ENCODE assay signal across 12 cellular contexts in genomic region chr12:29741342-29742241, GRCh38. TPM values are rescaled to one million over a fixed set of nuclear protein-coding genes. Genes with fewer than 3 reads are reported as not detected.
A peak's percentile ranks its signal among the peaks of the same experiment; 100 is the strongest.
DNase-seq lines count a peak whose midpoint lies in the region; ATAC-seq and TF ChIP-seq lines count a peak whose summit lies in the region.
"Had no signal": no experiment of that assay in that cellular context is flagged by ENCODE, and none has a peak within 500 bp of the region (broad histone marks: within the 10 kb centered on the region; RNA-seq: fewer than 3 reads in every experiment).

No MANE protein-coding gene starts in this region.

- peaks cover 0 to 3% (median 2%) of the 10 kb centered on the region in 3 donors for H3K27me3 Mint-ChIP-seq in CD14-positive monocyte (ENCODE audit: low read depth in 3 of 3)
- H3K27me3 Mint-ChIP-seq: dendritic cell treated with granulocyte-macrophage colony-stimulating factor and Interleukin-4, amounts not matched to agents 40 ng/mL and 50 ng/mL, for 4 days had no signal

- no peak overlapping the region for H2BK120ac ChIP-seq in mesenchymal stem cell (ENCODE audit: low read depth, low read length)

- H4K91ac ChIP-seq in mesenchymal stem cell (ENCODE audit: low read length) = no peak overlapping the region

- H4K8ac ChIP-seq in mesenchymal stem cell (ENCODE audit: low read length) = no peak overlapping the region

- no peak overlapping the region for H2BK15ac ChIP-seq in mesenchymal stem cell (ENCODE audit: low read depth, poor library complexity, severe bottlenecking)

- H3K36me3 Mint-ChIP-seq in CD14-positive monocyte = peaks cover 0 to 48% of the 10 kb centered on the region in 2 donors

- H3K79me1 ChIP-seq in mesenchymal stem cell (replicated peaks; ENCODE audit: low read length, poor library complexity, severe bottlenecking) = no peaks in the 10 kb centered on the region

- intact Hi-C loops in vagina (cut with DNase I) = no loop called here
- intact Hi-C loops in CD14-positive monocyte (cut with micrococcal nuclease) = no loop called here

- peak overlapping the region in 1 of 2 experiments; percentile 81 for H3K18ac ChIP-seq in mesenchymal stem cell (ENCODE audit: low read depth in 1 of 2, low read length in 2 of 2)

- H3K36me3 ChIP-seq in RWPE2 (ENCODE audit: low read depth) (no peaks in the 10 kb centered on the region), mesenchymal stem cell (ENCODE audit: control insufficient read depth in 1 of 2, insufficient read depth in 2 of 2, low read depth in 1 of 2, low read length in 2 of 2) (peaks cover 0 to 10% of the 10 kb centered on the region in 2 experiments), vagina (no peaks in the 10 kb centered on the region)
- H3K36me3 ChIP-seq: neutrophil had no signal

- H3K4me3 Mint-ChIP-seq in CD14-positive monocyte = no peak overlapping the region
- H3K4me3 Mint-ChIP-seq: dendritic cell treated with granulocyte-macrophage colony-stimulating factor and Interleukin-4, amounts not matched to agents 40 ng/mL and 50 ng/mL, for 4 days had no signal

- H3K4ac ChIP-seq in mesenchymal stem cell (ENCODE audit: low read depth in 1 of 2, low read length in 2 of 2) = no peak overlapping the region

- no peaks in the 10 kb centered on the region for H3K4me1 Mint-ChIP-seq in CD14-positive monocyte

- no peak overlapping the region for H3K23ac ChIP-seq in mesenchymal stem cell (ENCODE audit: low read length in 2 of 2)

- peaks cover 0 to 2% (median 0%) of the 10 kb centered on the region in 7 donors for H3K9me3 Mint-ChIP-seq in CD14-positive monocyte
- H3K9me3 Mint-ChIP-seq: dendritic cell treated with granulocyte-macrophage colony-stimulating factor and Interleukin-4, amounts not matched to agents 40 ng/mL and 50 ng/mL, for 4 days had no signal

- H3K9ac ChIP-seq in mesenchymal stem cell (ENCODE audit: low read length) = peak overlapping the region; percentile 64

- no peak for TF ChIP-seq POLR2A in vagina (IDR thresholded peaks at IDR 0.05)

- 33% methylated on average over 6 of the region's 7 CpGs for WGBS in mesenchymal stem cell

- peaks cover 37% of the 10 kb centered on the region for H3K4me1 ChIP-seq in RWPE2 (ENCODE audit: insufficient read depth, poor library complexity, severe bottlenecking)
- H3K4me1 ChIP-seq in mesenchymal stem cell (ENCODE audit: control insufficient read depth, insufficient read depth, low read depth, low read length) = peaks cover 2% of the 10 kb centered on the region
- H3K4me1 ChIP-seq in vagina = peaks cover 20% of the 10 kb centered on the region

- H3K9me3 ChIP-seq in RWPE2 (ENCODE audit: severe bottlenecking) (no peaks in the 10 kb centered on the region), mesenchymal stem cell (ENCODE audit: control insufficient read depth, low read length) (no peaks in the 10 kb centered on the region), vagina (no peaks in the 10 kb centered on the region)
- H3K9me3 ChIP-seq: neutrophil had no signal

- no peak overlapping the region for H3K14ac ChIP-seq in mesenchymal stem cell (ENCODE audit: low read length in 2 of 2)

- ATAC-seq in RWPE2 (ENCODE audit: low read depth) (peak; percentile 68), esophagus mucosa (peak; percentile 54)

- H2BK5ac ChIP-seq in mesenchymal stem cell (ENCODE audit: low read depth, low read length, poor library complexity, severe bottlenecking) = no peak overlapping the region

- H3K4me3 ChIP-seq in RWPE2 (ENCODE audit: severe bottlenecking) (no peak overlapping the region), mesenchymal stem cell (ENCODE audit: insufficient read depth in 1 of 2, low read depth in 1 of 2, low read length in 2 of 2) (peak overlapping the region in 1 of 2 experiments; percentile 44), vagina (no peak overlapping the region)

- TF ChIP-seq CTCF in RWPE2 (IDR thresholded peaks at IDR 0.05; ENCODE audit: poor library complexity, severe bottlenecking) = no peak
- TF ChIP-seq CTCF in vagina (IDR thresholded peaks at IDR 0.05) = no peak
- no peak for TF ChIP-seq CTCF in CD14-positive monocyte (IDR thresholded peaks at IDR 0.05)

- no peak overlapping the region for H2AK5ac ChIP-seq in mesenchymal stem cell (ENCODE audit: low read length, severe bottlenecking)

- no peak overlapping the region for H2AFZ ChIP-seq in mesenchymal stem cell (ENCODE audit: low read depth, low read length)

- no peak overlapping the region for H2BK12ac ChIP-seq in mesenchymal stem cell (ENCODE audit: low read length in 2 of 2)

- H3K27ac Mint-ChIP-seq in CD14-positive monocyte = no peak overlapping the region
- H3K27ac Mint-ChIP-seq: dendritic cell treated with granulocyte-macrophage colony-stimulating factor and Interleukin-4, amounts not matched to agents 40 ng/mL and 50 ng/mL, for 4 days had no signal

- H3K27ac ChIP-seq in RWPE2 (ENCODE audit: poor library complexity, severe bottlenecking) (peak overlapping the region; percentile 93), mesenchymal stem cell (ENCODE audit: low read length, poor library complexity, severe bottlenecking) (peak overlapping the region; percentile 10), vagina (peak overlapping the region; percentile 6)
- H3K27ac ChIP-seq: neutrophil had no signal

- no peak for DNase-seq in RWPE2 (ENCODE audit: low spot score)
- DNase-seq in mesenchymal stem cell = peak; percentile 85
- no peak for DNase-seq in vagina (ENCODE audit: extremely low spot score in 2 of 2)
- no peak for DNase-seq in SKM-1 (lab: John Stamatoyannopoulos, UW; ENCODE audit: unreplicated experiment)
- no peak for DNase-seq in D341Med (ENCODE audit: low spot score)
- DNase-seq in CD14-positive monocyte (ENCODE audit: low spot score) = no peak
- DNase-seq: activated T-cell treated with anti-CD3 and anti-CD28 coated beads for 4 hours, DMS79 treated with DMSO at 0.1 percent for 48 hours, MV-4-11 had no signal

- no peak overlapping the region for H3K4me2 ChIP-seq in mesenchymal stem cell (ENCODE audit: low read length, poor library complexity, severe bottlenecking)

- H3K27me3 ChIP-seq in RWPE2 (ENCODE audit: insufficient read depth, poor library complexity, severe bottlenecking) = no peaks in the 10 kb centered on the region
- H3K27me3 ChIP-seq in mesenchymal stem cell (ENCODE audit: control insufficient read depth in 1 of 2, insufficient read depth in 1 of 2, low read length in 2 of 2) = no peaks in the 10 kb centered on the region
- no peaks in the 10 kb centered on the region for H3K27me3 ChIP-seq in vagina
- H3K27me3 ChIP-seq: neutrophil had no signal

RNA-seq across cellular contexts. Expression of gene TMTC1, which starts 42.1 kb away (rescaled TPM):
- 5.3 TPM for total RNA-seq in esophagus mucosa
- 45.7 TPM for polyA plus RNA-seq in mesenchymal stem cell (2013, experiment 1 of 2)
- 46.5 TPM for polyA plus RNA-seq in mesenchymal stem cell (2013, experiment 2 of 2)
- total RNA-seq in vagina = 63.8 TPM
- polyA plus RNA-seq in CD14-positive monocyte = 1 to 10 TPM in 1 of 2 donors, under 1 TPM in 1; 0.57 to 5.6 TPM

Comparison
In these comparisons a context has a peak if more than half of its experiments do, and no peak if none do; other contexts are left out.
1. H3K27ac ChIP-seq: peak in every context shown above with its lines; median percentile 93 in RWPE2; 10 in mesenchymal stem cell; 6 in vagina.
2. RNA of gene TMTC1, which starts 42.1 kb away (total RNA-seq): 63.8 TPM in vagina (single experiment); 5.3 TPM in esophagus mucosa (single experiment); every median in the first group is over 10 times any median in the second.